ENCODE assay signal across 11 cellular contexts in genomic region chr2:191041418-191042161, GRCh38. TPM values are rescaled to one million over a fixed set of nuclear protein-coding genes. Genes with fewer than 3 reads are reported as not detected.
DNase-seq lines count a peak whose midpoint lies in the region; ATAC-seq and TF ChIP-seq lines count a peak whose summit lies in the region.
"Had no signal": no experiment of that assay in that cellular context is flagged by ENCODE, and none has a peak within 500 bp of the region (broad histone marks: within the 10 kb centered on the region; RNA-seq: fewer than 3 reads in every experiment).

No MANE protein-coding gene starts in this region.

- H3K4me1 Mint-ChIP-seq in effector memory CD8-positive, alpha-beta T cell (ENCODE audit: low read depth in 2 of 2) = peaks cover 37 to 40% of the 10 kb centered on the region in 2 donors
- peaks cover 17% of the 10 kb centered on the region for H3K4me1 Mint-ChIP-seq in CD14-positive monocyte

- peak overlapping the region; percentile 56 to 68 for H3K27ac Mint-ChIP-seq in effector memory CD8-positive, alpha-beta T cell
- no peak overlapping the region for H3K27ac Mint-ChIP-seq in CD14-positive monocyte

- no peaks in the 10 kb centered on the region for H3K36me3 ChIP-seq in WERI-Rb-1
- H3K36me3 ChIP-seq: neutrophil had no signal

- no peaks in the 10 kb centered on the region for H3K9me3 Mint-ChIP-seq in effector memory CD8-positive, alpha-beta T cell
- H3K9me3 Mint-ChIP-seq in CD14-positive monocyte = peaks cover 0 to 5% (median 0%) of the 10 kb centered on the region in 7 donors

- H3K9me3 ChIP-seq in WERI-Rb-1 (ENCODE audit: severe bottlenecking) = no peaks in the 10 kb centered on the region
- H3K9me3 ChIP-seq: neutrophil had no signal

- H3K36me3 Mint-ChIP-seq in effector memory CD8-positive, alpha-beta T cell (ENCODE audit: insufficient read depth) = peaks cover 28% of the 10 kb centered on the region
- no peaks in the 10 kb centered on the region for H3K36me3 Mint-ChIP-seq in CD14-positive monocyte

- H3K27me3 Mint-ChIP-seq in effector memory CD8-positive, alpha-beta T cell = no peaks in the 10 kb centered on the region
- peaks cover 0 to 3% (median 0%) of the 10 kb centered on the region in 3 donors for H3K27me3 Mint-ChIP-seq in CD14-positive monocyte (ENCODE audit: low read depth in 3 of 3)

- no peaks in the 10 kb centered on the region for H3K27me3 ChIP-seq in WERI-Rb-1 (ENCODE audit: insufficient read depth, low read depth, severe bottlenecking)
- H3K27me3 ChIP-seq: neutrophil had no signal

- DNase-seq in ELF-1 (ENCODE audit: low read depth, low spot score) (peak; percentile 65), NCI-H1105 treated with DMSO at 0.1 percent for 48 hours (lab: John Stamatoyannopoulos, UW) (peak; percentile 84), omental fat pad (ENCODE audit: low spot score) (no peak), CD14-positive monocyte (ENCODE audit: low spot score) (no peak), WERI-Rb-1 (no peak), KG1 (lab: John Stamatoyannopoulos, UW) (no peak)
- no peak for DNase-seq in effector memory CD8-positive, alpha-beta T cell
- DNase-seq in activated CD4-positive, alpha-beta T cell treated with anti-CD3 and anti-CD28 coated beads for 4 hours = no peak
- DNase-seq: activated naive CD4-positive, alpha-beta T cell; NCI-H1048 had no signal

- no peak for ATAC-seq in effector memory CD8-positive, alpha-beta T cell (replicated peaks)
- ATAC-seq in omental fat pad (ENCODE audit: low FRiP score) = peak; percentile 84

- no peak overlapping the region for H3K4me3 Mint-ChIP-seq in effector memory CD8-positive, alpha-beta T cell
- no peak overlapping the region for H3K4me3 Mint-ChIP-seq in CD14-positive monocyte

- H3K4me3 ChIP-seq in WERI-Rb-1 (ENCODE audit: low read depth, low read length) = no peak overlapping the region

- TF ChIP-seq CTCF in omental fat pad (IDR thresholded peaks at IDR 0.05) (no peak), CD14-positive monocyte (IDR thresholded peaks at IDR 0.05) (no peak), WERI-Rb-1 (IDR thresholded peaks at IDR 0.05; ENCODE audit: low read depth, low read length) (no peak)

- no peak overlapping the region for H3K27ac ChIP-seq in WERI-Rb-1
- H3K27ac ChIP-seq: neutrophil had no signal

- intact Hi-C loops in CD14-positive monocyte (cut with micrococcal nuclease) = no loop called here

RNA-seq across cellular contexts. Expression of gene STAT1, which starts 27.6 kb away (rescaled TPM):
- 100 to 1,000 TPM in 2 of 4 donors, 10 to 100 TPM in 2; 63.5 to 161 (median 95.1) TPM for total RNA-seq in omental fat pad
- polyA plus RNA-seq in CD14-positive monocyte = 100 to 1,000 TPM; 110 to 126 TPM

Comparison
In these comparisons a context has a peak if more than half of its experiments do, and no peak if none do; other contexts are left out.
1. DNase-seq: peak in ELF-1 (single experiment) and NCI-H1105 treated with DMSO at 0.1 percent for 48 hours (single experiment); none in effector memory CD8-positive, alpha-beta T cell (0 of 3), omental fat pad (single experiment), CD14-positive monocyte (single experiment), WERI-Rb-1 (single experiment), KG1 (single experiment) and activated CD4-positive, alpha-beta T cell treated with anti-CD3 and anti-CD28 coated beads for 4 hours (0 of 2).
2. H3K27ac Mint-ChIP-seq: peak in effector memory CD8-positive, alpha-beta T cell (2 of 2); none in CD14-positive monocyte (0 of 7).